Comparison of ENCODE assay signal across 10 cellular contexts in the genomic region with DNA sequence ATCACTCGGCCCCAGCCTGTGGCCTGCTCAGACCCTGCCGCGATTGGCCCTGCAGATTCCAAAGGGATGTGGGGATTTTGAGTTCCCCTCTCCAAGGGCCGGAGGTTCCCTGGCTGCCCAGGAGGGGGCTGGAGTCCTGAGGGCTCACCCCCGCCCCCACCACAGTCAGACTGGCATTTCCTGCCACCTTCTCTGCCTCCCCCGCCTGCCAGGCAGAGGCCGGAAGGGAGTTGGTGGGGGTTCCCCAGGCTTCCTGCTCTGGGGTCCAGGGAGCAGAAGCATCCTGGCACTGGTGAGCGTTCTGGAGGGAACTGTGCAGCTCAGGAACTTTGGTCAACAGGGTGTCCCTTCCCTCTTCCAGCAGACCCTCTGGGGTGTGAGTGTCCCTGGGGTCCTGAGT.
DNase-seq lines count a peak whose midpoint lies in the region; ATAC-seq and TF ChIP-seq lines count a peak whose summit lies in the region.
"Had no signal": no experiment of that assay in that cellular context is flagged by ENCODE, and none has a peak within 500 bp of the region (broad histone marks: within the 10 kb centered on the region; RNA-seq: fewer than 3 reads in every experiment).

No MANE protein-coding gene starts in this region.

- TF ChIP-seq POLR2A in esophagus squamous epithelium (IDR thresholded peaks at IDR 0.05), result no peak

- H3K27me3 ChIP-seq in psoas muscle (ENCODE audit: insufficient read depth in 3 of 3, low read length in 2 of 3) (no peaks in the 10 kb centered on the region), esophagus squamous epithelium (no peaks in the 10 kb centered on the region), GM23248 (replicated peaks; ENCODE audit: insufficient read depth) (no peaks in the 10 kb centered on the region)
- H3K27me3 ChIP-seq: cardiac muscle cell had no signal

- H3K27ac ChIP-seq in psoas muscle, result peak overlapping the region; percentile 60
- H3K27ac ChIP-seq in esophagus squamous epithelium, result peak overlapping the region in 1 of 4 donors; percentile 7
- no peak overlapping the region for H3K27ac ChIP-seq in GM23248
- H3K27ac ChIP-seq: cardiac muscle cell had no signal

- H3K9me2 ChIP-seq in GM23248 (ENCODE audit: insufficient read depth), result no peaks in the 10 kb centered on the region

- TF ChIP-seq CTCF in psoas muscle (IDR thresholded peaks at IDR 0.05) (no peak), esophagus squamous epithelium (IDR thresholded peaks at IDR 0.05) (peak in 1 of 6 experiments; percentile 2)

- H3K27me3 Mint-ChIP-seq in T-helper 1 cell treated with Interleukin-12 subunit alpha and Interleukin-12 subunit beta and Interleukin-4 antibody, amounts not matched to agents 30 μg/mL and 1 μg/mL, for 36 hours (ENCODE audit: low read depth), result peaks cover 6% of the 10 kb centered on the region
- H3K27me3 Mint-ChIP-seq in activated naive CD8-positive, alpha-beta T cell treated with anti-CD3 and anti-CD28 coated beads, Interleukin-2, amount 10 ng/mL, durations not matched to agents 7 days and 5 days, result peaks cover 6% of the 10 kb centered on the region

- H3K36me3 Mint-ChIP-seq in T-helper 1 cell treated with Interleukin-12 subunit alpha and Interleukin-12 subunit beta and Interleukin-4 antibody, amounts not matched to agents 30 μg/mL and 1 μg/mL, for 36 hours (ENCODE audit: low read depth), result peaks cover 7% of the 10 kb centered on the region
- peaks cover 4% of the 10 kb centered on the region for H3K36me3 Mint-ChIP-seq in activated naive CD8-positive, alpha-beta T cell treated with anti-CD3 and anti-CD28 coated beads, Interleukin-2, amount 10 ng/mL, durations not matched to agents 7 days and 5 days

- no peak overlapping the region for H3K4me2 ChIP-seq in GM23248 (ENCODE audit: unreplicated experiment)

- 46 to 64% (median 58%) methylated on average over 8 of the region's 8 CpGs for WGBS in psoas muscle, 3 donors
- WGBS in esophagus squamous epithelium, 2 donors, result 83% methylated on average over 1 of the region's 8 CpGs; no CpG with 5 or more reads in 1 of the 2 donors
- WGBS in GM23248 (ENCODE audit: low coverage in 1 of 2, low lambda C conversion rate in 2 of 2, missing lambda C conversion rate in 2 of 2), 2 experiments, result 50 to 65% methylated on average over 8 of the region's 8 CpGs

- 0 out of 2 replicates have a peak, but pooled peaks cover 4% of the 10 kb centered on the region for H4K20me1 ChIP-seq in GM23248 (ENCODE audit: insufficient read depth)

- H3K4me1 ChIP-seq in psoas muscle (peaks cover 67% of the 10 kb centered on the region), esophagus squamous epithelium (peaks cover 33 to 87% (median 33%) of the 10 kb centered on the region in 3 donors), GM23248 (ENCODE audit: insufficient read depth) (peaks cover 11% of the 10 kb centered on the region; the same call in 1 of the 2 replicates)

- no peaks in the 10 kb centered on the region for H3F3A ChIP-seq in GM23248 (ENCODE audit: insufficient read depth)

- intact Hi-C loops in psoas muscle (cut with DNase I), result no loop called here
- intact Hi-C loops in esophagus squamous epithelium (cut with DNase I), result no loop called here

- POLR2A ChIA-PET in activated naive CD8-positive, alpha-beta T cell treated with anti-CD3 and anti-CD28 coated beads, Interleukin-2, amount 10 ng/mL, durations not matched to agents 7 days and 5 days (lab: Charles Lee), result interaction anchor here (1.2 to 2.0 kb wide), 2 partner anchors 10 to 59 kb away, joined by 3 to 13 read pairs; no protein-coding TSS in a partner anchor

- H3K36me3 ChIP-seq in psoas muscle (ENCODE audit: insufficient read depth in 1 of 2, low read depth in 1 of 2) (no peaks in the 10 kb centered on the region), esophagus squamous epithelium (peaks cover 0 to 28% (median 0%) of the 10 kb centered on the region in 3 donors), GM23248 (ENCODE audit: low read depth) (no peaks in the 10 kb centered on the region)
- H3K36me3 ChIP-seq: cardiac muscle cell had no signal

- H3K4me3 Mint-ChIP-seq in T-helper 1 cell treated with Interleukin-12 subunit alpha and Interleukin-12 subunit beta and Interleukin-4 antibody, amounts not matched to agents 30 μg/mL and 1 μg/mL, for 36 hours, result peak overlapping the region; percentile 50
- H3K4me3 Mint-ChIP-seq in activated naive CD8-positive, alpha-beta T cell treated with anti-CD3 and anti-CD28 coated beads, Interleukin-2, amount 10 ng/mL, durations not matched to agents 7 days and 5 days, result peak overlapping the region; percentile 77

- peak overlapping the region; percentile 63 for H3K27ac Mint-ChIP-seq in T-helper 1 cell treated with Interleukin-12 subunit alpha and Interleukin-12 subunit beta and Interleukin-4 antibody, amounts not matched to agents 30 μg/mL and 1 μg/mL, for 36 hours
- peak overlapping the region; percentile 81 for H3K27ac Mint-ChIP-seq in activated naive CD8-positive, alpha-beta T cell treated with anti-CD3 and anti-CD28 coated beads, Interleukin-2, amount 10 ng/mL, durations not matched to agents 7 days and 5 days

- H3K9ac ChIP-seq in GM23248, result no peak overlapping the region

- H3K9me3 ChIP-seq in psoas muscle (no peaks in the 10 kb centered on the region), esophagus squamous epithelium (no peaks in the 10 kb centered on the region), GM23248 (ENCODE audit: low read depth) (no peaks in the 10 kb centered on the region)

- in situ Hi-C loops in GM23248 (cut with MboI), result no loop called here

- no peak overlapping the region for H2AFZ ChIP-seq in GM23248

- peaks cover 23% of the 10 kb centered on the region for H3K4me1 Mint-ChIP-seq in T-helper 1 cell treated with Interleukin-12 subunit alpha and Interleukin-12 subunit beta and Interleukin-4 antibody, amounts not matched to agents 30 μg/mL and 1 μg/mL, for 36 hours (ENCODE audit: low read depth)
- H3K4me1 Mint-ChIP-seq in activated naive CD8-positive, alpha-beta T cell treated with anti-CD3 and anti-CD28 coated beads, Interleukin-2, amount 10 ng/mL, durations not matched to agents 7 days and 5 days, result peaks cover 38% of the 10 kb centered on the region

- H3K4me3 ChIP-seq in psoas muscle, result no peak overlapping the region
- H3K4me3 ChIP-seq in esophagus squamous epithelium, result peak overlapping the region in 2 of 4 donors; percentile 15 to 42
- no peak overlapping the region for H3K4me3 ChIP-seq in GM23248
- H3K4me3 ChIP-seq: cardiac muscle cell, K562 had no signal

- DNase-seq in Daoy (ENCODE audit: low read depth) (peak; percentile 80), psoas muscle (no peak), esophagus squamous epithelium (lab: John Stamatoyannopoulos, UW) (no peak), NCI-H2171 treated with DMSO at 0.1 percent for 48 hours (lab: John Stamatoyannopoulos, UW) (no peak), GM23248 (no peak)
- peak; percentile 53 for DNase-seq in activated naive CD8-positive, alpha-beta T cell treated with anti-CD3 and anti-CD28 coated beads, Interleukin-2, amount 10 ng/mL, durations not matched to agents 7 days and 5 days

- peaks cover 11% of the 10 kb centered on the region for H3K9me3 Mint-ChIP-seq in T-helper 1 cell treated with Interleukin-12 subunit alpha and Interleukin-12 subunit beta and Interleukin-4 antibody, amounts not matched to agents 30 μg/mL and 1 μg/mL, for 36 hours
- peaks cover 3% of the 10 kb centered on the region for H3K9me3 Mint-ChIP-seq in activated naive CD8-positive, alpha-beta T cell treated with anti-CD3 and anti-CD28 coated beads, Interleukin-2, amount 10 ng/mL, durations not matched to agents 7 days and 5 days

- ATAC-seq in activated naive CD8-positive, alpha-beta T cell treated with anti-CD3 and anti-CD28 coated beads, Interleukin-2, amount 10 ng/mL, durations not matched to agents 7 days and 5 days (ENCODE audit: low read depth), result peak; percentile 8
- ATAC-seq in psoas muscle (peak in 1 of 4 donors; percentile 1), GM21360 (IDR thresholded peaks at IDR 0.05; ENCODE audit: unreplicated experiment) (no peak)
- ATAC-seq: K562 had no signal

- H3K79me2 ChIP-seq in GM23248 (ENCODE audit: insufficient read depth), result peaks cover 96% of the 10 kb centered on the region

Comparison
In these comparisons a context has a peak if more than half of its experiments do, and no peak if none do; other contexts are left out.
1. DNase-seq: peak in Daoy (single experiment) and activated naive CD8-positive, alpha-beta T cell treated with anti-CD3 and anti-CD28 coated beads, Interleukin-2, amount 10 ng/mL, durations not matched to agents 7 days and 5 days (single experiment); none in psoas muscle (0 of 2), esophagus squamous epithelium (single experiment), NCI-H2171 treated with DMSO at 0.1 percent for 48 hours (single experiment) and GM23248 (single experiment).